13 cellular contexts compared by ENCODE assay signal in the genomic region with DNA sequence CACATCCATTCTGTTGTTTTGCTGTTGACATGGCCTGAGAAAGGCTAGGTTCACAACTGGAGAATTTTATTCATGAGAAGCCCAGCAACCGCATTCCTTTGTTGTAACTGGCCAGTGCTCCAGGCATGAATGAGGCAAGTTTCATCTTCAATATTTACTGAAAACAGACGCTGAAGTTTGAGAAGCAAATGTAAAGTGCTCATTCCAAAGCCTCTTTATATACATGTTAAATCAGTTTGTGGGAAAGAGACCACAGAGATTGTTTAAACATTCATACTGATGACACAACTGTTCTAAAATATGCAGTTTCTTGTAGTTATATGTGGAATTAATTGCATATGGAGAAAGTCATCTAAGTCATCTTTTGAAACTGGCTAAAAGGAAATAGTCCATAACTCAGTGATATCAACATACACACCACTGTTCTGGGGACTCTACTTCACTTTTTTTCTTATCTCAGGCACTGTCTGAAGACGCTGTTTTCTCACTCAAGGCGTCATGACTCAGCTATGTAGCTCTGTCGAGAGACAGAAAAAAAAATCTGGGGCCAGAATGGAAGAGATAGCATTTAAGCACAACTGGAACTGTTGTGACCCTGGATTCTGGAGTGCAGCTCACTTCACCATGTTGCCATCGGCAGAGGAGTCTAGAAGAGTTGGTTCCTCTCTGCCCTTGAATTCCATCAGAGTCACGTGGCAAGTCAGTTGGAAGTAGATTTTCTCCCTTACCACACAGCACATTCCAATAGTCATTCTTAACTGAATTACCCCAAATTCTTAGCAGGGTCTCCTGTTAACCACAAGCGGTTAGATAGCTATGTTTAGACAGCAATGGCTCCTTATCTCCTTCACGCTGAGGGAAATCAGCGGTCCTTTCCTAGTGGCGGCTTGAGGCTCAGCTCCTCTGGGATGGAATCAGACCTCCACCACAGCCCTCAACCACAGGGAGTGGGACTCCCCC.
A peak's percentile ranks its signal among the peaks of the same experiment; 100 is the strongest.
DNase-seq lines count a peak whose midpoint lies in the region; ATAC-seq, FAIRE-seq and TF ChIP-seq lines count a peak whose summit lies in the region.
"Had no signal": no experiment of that assay in that cellular context is flagged by ENCODE, and none has a peak within 500 bp of the region (broad histone marks: within the 10 kb centered on the region; RNA-seq: fewer than 3 reads in every experiment).

No MANE protein-coding gene starts in this region.

- in situ Hi-C loops in K562 (cut with MboI) = no loop called here

- H3K9ac ChIP-seq in HUES6 (ENCODE audit: low read length) (peak overlapping the region; percentile 0), K562 (ENCODE audit: insufficient read depth in 1 of 2, low read depth in 2 of 2, low read length in 2 of 2) (no peak overlapping the region)

- DNase-seq in AG09309 (ENCODE audit: low read depth) = peak; percentile 95
- peak; percentile 11 to 71 (median 25) for DNase-seq in K562 (ENCODE audit: extremely low read depth in 1 of 4, low spot score in 3 of 4)
- peak; percentile 46 for DNase-seq in iPS-NIHi7 (ENCODE audit: extremely low spot score)
- no peak for DNase-seq in ovary
- no peak for DNase-seq in NCI-H2171 treated with DMSO at 0.1 percent for 48 hours (lab: John Stamatoyannopoulos, UW)
- DNase-seq: CD4-positive, alpha-beta memory T cell; cortex of kidney; NCI-H1092; stimulated activated CD4-positive, alpha-beta T cell treated with anti-CD3 and anti-CD28 coated beads, Interleukin-4, amount 100 ng/mL, for 1 hour; upper lobe of left lung had no signal

- no peaks in the 10 kb centered on the region for H3K27me3 ChIP-seq in HUES6 (ENCODE audit: control insufficient read depth, insufficient read depth, low read length)
- H3K27me3 ChIP-seq in K562 (ENCODE audit: control insufficient read depth in 2 of 2, insufficient read depth in 2 of 2, low read length in 2 of 2) = no peaks in the 10 kb centered on the region
- no peaks in the 10 kb centered on the region for H3K27me3 ChIP-seq in ovary
- H3K27me3 ChIP-seq: upper lobe of left lung had no signal

- peak; percentile 87 for ATAC-seq in K562
- no peak for ATAC-seq in HG02678 (IDR thresholded peaks at IDR 0.05; ENCODE audit: unreplicated experiment)
- no peak for ATAC-seq in HG03378 (IDR thresholded peaks at IDR 0.05; ENCODE audit: unreplicated experiment)

- H3K79me2 ChIP-seq in K562 (ENCODE audit: control insufficient read depth, insufficient read depth, low read length) = no peaks in the 10 kb centered on the region

- H3K9me1 ChIP-seq in K562 (ENCODE audit: control insufficient read depth, insufficient read depth, low read length) = no peaks in the 10 kb centered on the region

- intact Hi-C loops in K562 (cut with micrococcal nuclease) (no loop called here), ovary (cut with DNase I) (no loop called here)

- peak overlapping the region; percentile 9; the same call in 1 of the 2 replicates for H3K4me2 ChIP-seq in K562 (ENCODE audit: insufficient read depth, low read length)

- no TSS peak for BruUV-seq in K562 (replicated peaks; lab: Mats Ljungman, UMichigan)

- CTCF ChIA-PET in K562 (lab: Yijun Ruan, JAX; ENCODE audit: low intra/inter-chr PET ratio) = interaction anchor here (1.0 kb wide), 1 partner anchor 119 kb away, joined by 4 read pairs; no protein-coding TSS in a partner anchor

- 1% methylated on average over 11 of the region's 11 CpGs for WGBS in K562 (ENCODE audit: insufficient coverage, low coverage, missing lambda C conversion rate)
- WGBS in ovary, 3 donors = 6 to 11% (median 7%) methylated on average over 11 of the region's 11 CpGs

- TF ChIP-seq EP300 in K562 (IDR thresholded peaks at IDR 0.05; ENCODE audit: low read length) (no peak), ovary (IDR thresholded peaks at IDR 0.05) (no peak)

- H3K27ac ChIP-seq in HUES6 (ENCODE audit: low read depth, low read length) (no peak overlapping the region; the same call in 1 of the 2 replicates), K562 (ENCODE audit: extremely low read depth, low read depth, low read length) (no peak overlapping the region), ovary (no peak overlapping the region)
- H3K27ac ChIP-seq: upper lobe of left lung had no signal

- TF ChIP-seq RAD21 in K562 (CRISPR knock-in tag; conservative IDR thresholded peaks at IDR 0.05 in 1 of 2, IDR thresholded peaks at IDR 0.05 in 1 of 2) = 0 out of 4 replicates have a peak, but pooled peaks of 1 of the 2 experiments have one; percentile 5

- no peak overlapping the region for H2AFZ ChIP-seq in K562 (ENCODE audit: low read depth, low read length)

- TF ChIP-seq POLR2A in K562 (conservative IDR thresholded peaks at IDR 0.05) (no peak), ovary (IDR thresholded peaks at IDR 0.05) (no peak)

- TF ChIP-seq CTCF in AG09309 (IDR thresholded peaks at IDR 0.05; ENCODE audit: control insufficient read depth, insufficient read depth, low read depth, low read length, missing control alignments) (peak; percentile 8), K562 (IDR thresholded peaks at IDR 0.05 in 2 of 3, conservative IDR thresholded peaks at IDR 0.05 in 1 of 3; ENCODE audit: insufficient read depth in 2 of 3, low read depth in 1 of 3, low read length in 3 of 3) (no peak), ovary (IDR thresholded peaks at IDR 0.05) (no peak)

- no peak overlapping the region for H3K4me3 ChIP-seq in AG09309 (ENCODE audit: control insufficient read depth, low read depth, low read length)
- H3K4me3 ChIP-seq in HUES6 (ENCODE audit: low read depth, low read length) = no peak overlapping the region
- no peak overlapping the region for H3K4me3 ChIP-seq in K562
- H3K4me3 ChIP-seq in ovary = no peak overlapping the region
- H3K4me3 ChIP-seq: upper lobe of left lung had no signal

- H3K36me3 ChIP-seq in HUES6 (ENCODE audit: control insufficient read depth, insufficient read depth, low read length) (no peaks in the 10 kb centered on the region), K562 (ENCODE audit: control insufficient read depth, insufficient read depth, low read length) (no peaks in the 10 kb centered on the region), ovary (no peaks in the 10 kb centered on the region)
- H3K36me3 ChIP-seq: upper lobe of left lung had no signal

- POLR2A ChIA-PET in K562 (lab: Yijun Ruan, JAX) = interaction anchor here (0.6 kb wide), 1 partner anchor 661 kb away, joined by 3 read pairs; no protein-coding TSS in a partner anchor

- no peaks in the 10 kb centered on the region for H4K20me1 ChIP-seq in K562 (replicated peaks; ENCODE audit: control insufficient read depth, insufficient read depth, low read length)

- H3K9me3 ChIP-seq in HUES6 (ENCODE audit: control insufficient read depth, insufficient read depth, low read depth, low read length) (no peaks in the 10 kb centered on the region), K562 (replicated peaks; ENCODE audit: control insufficient read depth, insufficient read depth, low read depth, low read length) (no peaks in the 10 kb centered on the region), ovary (no peaks in the 10 kb centered on the region)
- H3K9me3 ChIP-seq: upper lobe of left lung had no signal

- peak; percentile 82 for FAIRE-seq in K562 (lab: Jason Lieb, UNC)

- H3K4me1 ChIP-seq in HUES6 (ENCODE audit: control insufficient read depth, insufficient read depth, low read length) = peaks cover 19% of the 10 kb centered on the region
- H3K4me1 ChIP-seq in K562 (replicated peaks in 1 of 2; ENCODE audit: control insufficient read depth in 2 of 2, insufficient read depth in 2 of 2, low read length in 2 of 2) = peaks cover 0 to 13% of the 10 kb centered on the region in 2 experiments; a peak in 3 of 5 replicates
- peaks cover 4% of the 10 kb centered on the region for H3K4me1 ChIP-seq in ovary (ENCODE audit: insufficient read depth)
- H3K4me1 ChIP-seq: upper lobe of left lung had no signal

TF ChIP-seq in K562, 482 proteins besides CTCF, POLR2A, EP300 and RAD21 (continues in another document):
- TF ChIP-seq, protein P1, sequence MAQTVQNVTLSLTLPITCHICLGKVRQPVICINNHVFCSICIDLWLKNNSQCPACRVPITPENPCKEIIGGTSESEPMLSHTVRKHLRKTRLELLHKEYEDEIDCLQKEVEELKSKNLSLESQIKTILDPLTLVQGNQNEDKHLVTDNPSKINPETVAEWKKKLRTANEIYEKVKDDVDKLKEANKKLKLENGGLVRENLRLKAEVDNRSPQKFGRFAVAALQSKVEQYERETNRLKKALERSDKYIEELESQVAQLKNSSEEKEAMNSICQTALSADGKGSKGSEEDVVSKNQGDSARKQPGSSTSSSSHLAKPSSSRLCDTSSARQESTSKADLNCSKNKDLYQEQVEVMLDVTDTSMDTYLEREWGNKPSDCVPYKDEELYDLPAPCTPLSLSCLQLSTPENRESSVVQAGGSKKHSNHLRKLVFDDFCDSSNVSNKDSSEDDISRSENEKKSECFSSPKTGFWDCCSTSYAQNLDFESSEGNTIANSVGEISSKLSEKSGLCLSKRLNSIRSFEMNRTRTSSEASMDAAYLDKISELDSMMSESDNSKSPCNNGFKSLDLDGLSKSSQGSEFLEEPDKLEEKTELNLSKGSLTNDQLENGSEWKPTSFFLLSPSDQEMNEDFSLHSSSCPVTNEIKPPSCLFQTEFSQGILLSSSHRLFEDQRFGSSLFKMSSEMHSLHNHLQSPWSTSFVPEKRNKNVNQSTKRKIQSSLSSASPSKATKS (CRISPR knock-in tag; IDR thresholded peaks at IDR 0.05) = no peak
- TF ChIP-seq, protein P2, sequence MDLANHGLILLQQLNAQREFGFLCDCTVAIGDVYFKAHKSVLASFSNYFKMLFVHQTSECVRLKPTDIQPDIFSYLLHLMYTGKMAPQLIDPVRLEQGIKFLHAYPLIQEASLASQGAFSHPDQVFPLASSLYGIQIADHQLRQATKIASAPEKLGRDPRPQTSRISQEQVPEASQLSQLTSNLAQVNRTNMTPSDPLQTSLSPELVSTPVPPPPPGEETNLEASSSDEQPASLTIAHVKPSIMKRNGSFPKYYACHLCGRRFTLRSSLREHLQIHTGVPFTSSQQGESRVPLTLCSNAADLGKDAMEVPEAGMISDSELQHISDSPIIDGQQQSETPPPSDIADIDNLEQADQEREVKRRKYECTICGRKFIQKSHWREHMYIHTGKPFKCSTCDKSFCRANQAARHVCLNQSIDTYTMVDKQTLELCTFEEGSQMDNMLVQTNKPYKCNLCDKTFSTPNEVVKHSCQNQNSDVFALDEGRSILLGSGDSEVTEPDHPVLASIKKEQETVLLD (IDR thresholded peaks at IDR 0.05) = no peak
- TF ChIP-seq, protein P3, sequence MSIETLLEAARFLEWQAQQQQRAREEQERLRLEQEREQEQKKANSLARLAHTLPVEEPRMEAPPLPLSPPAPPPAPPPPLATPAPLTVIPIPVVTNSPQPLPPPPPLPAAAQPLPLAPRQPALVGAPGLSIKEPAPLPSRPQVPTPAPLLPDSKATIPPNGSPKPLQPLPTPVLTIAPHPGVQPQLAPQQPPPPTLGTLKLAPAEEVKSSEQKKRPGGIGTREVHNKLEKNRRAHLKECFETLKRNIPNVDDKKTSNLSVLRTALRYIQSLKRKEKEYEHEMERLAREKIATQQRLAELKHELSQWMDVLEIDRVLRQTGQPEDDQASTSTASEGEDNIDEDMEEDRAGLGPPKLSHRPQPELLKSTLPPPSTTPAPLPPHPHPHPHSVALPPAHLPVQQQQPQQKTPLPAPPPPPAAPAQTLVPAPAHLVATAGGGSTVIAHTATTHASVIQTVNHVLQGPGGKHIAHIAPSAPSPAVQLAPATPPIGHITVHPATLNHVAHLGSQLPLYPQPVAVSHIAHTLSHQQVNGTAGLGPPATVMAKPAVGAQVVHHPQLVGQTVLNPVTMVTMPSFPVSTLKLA (conservative IDR thresholded peaks at IDR 0.05) = peak in 1 of 2 experiments; percentile 17; a peak in 1 of 4 replicates

Comparison
In these comparisons a context has a peak if more than half of its experiments do, and no peak if none do; other contexts are left out.
1. DNase-seq: peak in AG09309 (single experiment), K562 (4 of 4) and iPS-NIHi7 (single experiment); none in ovary (0 of 5) and NCI-H2171 treated with DMSO at 0.1 percent for 48 hours (single experiment).